19 cellular contexts compared by ENCODE assay signal in genomic region chr7:111510584-111511378, GRCh38. TPM values are rescaled to one million over a fixed set of nuclear protein-coding genes. Genes with fewer than 3 reads are reported as not detected.
DNase-seq lines count a peak whose midpoint lies in the region; ATAC-seq, FAIRE-seq and TF ChIP-seq lines count a peak whose summit lies in the region.
"Had no signal": no experiment of that assay in that cellular context is flagged by ENCODE, and none has a peak within 500 bp of the region (broad histone marks: within the 10 kb centered on the region; RNA-seq: fewer than 3 reads in every experiment).

No MANE protein-coding gene starts in this region.

- intact Hi-C loops in K562 (cut with micrococcal nuclease): no loop called here

- TF ChIP-seq CTCF in K562 (IDR thresholded peaks at IDR 0.05 in 2 of 3, conservative IDR thresholded peaks at IDR 0.05 in 1 of 3; ENCODE audit: insufficient read depth in 2 of 3, low read depth in 1 of 3, low read length in 3 of 3) (no peak), epithelial cell of esophagus (IDR thresholded peaks at IDR 0.05; ENCODE audit: insufficient read depth, low read depth, low read length, missing control alignments) (no peak)

- no peaks in the 10 kb centered on the region for H3K9me3 ChIP-seq in K562 (replicated peaks; ENCODE audit: control insufficient read depth, insufficient read depth, low read depth, low read length)
- H3K9me3 ChIP-seq: SK-N-SH had no signal

- H3K4me3 Mint-ChIP-seq in stimulated activated naive B cell treated with anti-CD40 and anti-IgM and Interleukin-4, amounts not matched to agents 10 μg/mL and 1 μg/mL and 100 μg/mL, for 72 hours: no peak overlapping the region

- no peak for FAIRE-seq in K562 (lab: Jason Lieb, UNC)
- FAIRE-seq: D721Med had no signal

- TF ChIP-seq POLR2A in K562 (conservative IDR thresholded peaks at IDR 0.05): no peak

- TF ChIP-seq RAD21 in K562 (CRISPR knock-in tag; conservative IDR thresholded peaks at IDR 0.05 in 1 of 2, IDR thresholded peaks at IDR 0.05 in 1 of 2): no peak

- H4K20me1 ChIP-seq in K562 (replicated peaks; ENCODE audit: control insufficient read depth, insufficient read depth, low read length): no peaks in the 10 kb centered on the region

- peak overlapping the region; percentile 58; the same call in 2 of the 3 replicates for H3K27ac ChIP-seq in K562 (ENCODE audit: extremely low read depth, low read depth, low read length)

- no peaks in the 10 kb centered on the region for H3K27me3 ChIP-seq in K562 (ENCODE audit: control insufficient read depth in 2 of 2, insufficient read depth in 2 of 2, low read length in 2 of 2)

- no peaks in the 10 kb centered on the region for H3K27me3 Mint-ChIP-seq in stimulated activated naive B cell treated with anti-CD40 and anti-IgM and Interleukin-4, amounts not matched to agents 10 μg/mL and 1 μg/mL and 100 μg/mL, for 72 hours

- no peak overlapping the region for H3K4me3 ChIP-seq in K562
- H3K4me3 ChIP-seq in epithelial cell of esophagus (ENCODE audit: low read length): no peak overlapping the region

- no peak overlapping the region; the same call in 1 of the 2 replicates for H3K4me2 ChIP-seq in K562 (ENCODE audit: insufficient read depth, low read length)
- H3K4me2 ChIP-seq: SK-N-SH had no signal

- in situ Hi-C loops in K562 (cut with MboI): no loop called here

- H3K4me1 Mint-ChIP-seq in stimulated activated naive B cell treated with anti-CD40 and anti-IgM and Interleukin-4, amounts not matched to agents 10 μg/mL and 1 μg/mL and 100 μg/mL, for 72 hours: peaks cover 12 to 32% of the 10 kb centered on the region in 2 donors

- no TSS peak for BruUV-seq in K562 (replicated peaks; lab: Mats Ljungman, UMichigan)

- CTCF ChIA-PET in K562 (lab: Yijun Ruan, JAX; ENCODE audit: low intra/inter-chr PET ratio): no interaction called here

- DNase-seq in HT1080 (ENCODE audit: low read depth) (peak; percentile 17), K562 (ENCODE audit: extremely low read depth in 1 of 4, low spot score in 3 of 4) (peak in 1 of 4 experiments; percentile 41), epithelial cell of esophagus (ENCODE audit: low read depth) (peak; percentile 9), NCI-H226 (no peak), EL (no peak), activated T-cell treated with anti-CD3 and anti-CD28 coated beads for 4 hours (no peak)
- no peak for DNase-seq in stimulated activated naive B cell treated with anti-CD40 and anti-IgM and Interleukin-4, amounts not matched to agents 10 μg/mL and 1 μg/mL and 100 μg/mL, for 72 hours
- DNase-seq: ACHN, C1 segment of cervical spinal cord, DMS79, MV-4-11, NCI-H187, NCI-H2107, NCI-H510A treated with DMSO at 0.1 percent for 48 hours, NCI-H774, SHP77 treated with DMSO at 0.1 percent for 48 hours, SK-N-SH had no signal

- H3K79me2 ChIP-seq in K562 (ENCODE audit: control insufficient read depth, insufficient read depth, low read length): peaks cover 9% of the 10 kb centered on the region; the same call in 1 of the 3 replicates

- no peak for TF ChIP-seq EP300 in K562 (IDR thresholded peaks at IDR 0.05; ENCODE audit: low read length)

- H3K9me1 ChIP-seq in K562 (ENCODE audit: control insufficient read depth, insufficient read depth, low read length): no peaks in the 10 kb centered on the region

- peaks cover 7 to 17% of the 10 kb centered on the region in 2 experiments; a peak in 3 of 5 replicates for H3K4me1 ChIP-seq in K562 (replicated peaks in 1 of 2; ENCODE audit: control insufficient read depth in 2 of 2, insufficient read depth in 2 of 2, low read length in 2 of 2)

- H3K27ac Mint-ChIP-seq in stimulated activated naive B cell treated with anti-CD40 and anti-IgM and Interleukin-4, amounts not matched to agents 10 μg/mL and 1 μg/mL and 100 μg/mL, for 72 hours: peak overlapping the region; percentile 32

- peak; percentile 55 for ATAC-seq in K562
- ATAC-seq in stimulated activated naive B cell treated with anti-CD40 and anti-IgM and Interleukin-4, amounts not matched to agents 10 μg/mL and 1 μg/mL and 100 μg/mL, for 72 hours (replicated peaks): no peak
- ATAC-seq: HCT116 had no signal

- peak overlapping the region; percentile 74 for H2AFZ ChIP-seq in K562 (ENCODE audit: low read depth, low read length)

- WGBS in K562 (ENCODE audit: insufficient coverage, low coverage, missing lambda C conversion rate): 34% methylated on average over 3 of the region's 3 CpGs

- peaks cover 20 to 34% of the 10 kb centered on the region in 2 donors for H3K36me3 Mint-ChIP-seq in stimulated activated naive B cell treated with anti-CD40 and anti-IgM and Interleukin-4, amounts not matched to agents 10 μg/mL and 1 μg/mL and 100 μg/mL, for 72 hours

- H3K9me3 Mint-ChIP-seq in stimulated activated naive B cell treated with anti-CD40 and anti-IgM and Interleukin-4, amounts not matched to agents 10 μg/mL and 1 μg/mL and 100 μg/mL, for 72 hours: peaks cover 0 to 10% of the 10 kb centered on the region in 2 donors

- H3K9ac ChIP-seq in K562 (ENCODE audit: insufficient read depth in 1 of 2, low read depth in 2 of 2, low read length in 2 of 2): peak overlapping the region; percentile 1; a peak in 2 of 4 replicates
- H3K9ac ChIP-seq: SK-N-SH had no signal

- POLR2A ChIA-PET in K562 (lab: Yijun Ruan, JAX): interaction anchor here (0.6 to 1.9 kb wide), 5 partner anchors 9 to 411 kb away, joined by 3 to 5 read pairs (median 3); no protein-coding TSS in a partner anchor

- no peaks in the 10 kb centered on the region for H3K36me3 ChIP-seq in K562 (ENCODE audit: control insufficient read depth, insufficient read depth, low read length)

TF ChIP-seq in K562, 482 proteins besides CTCF, POLR2A, EP300 and RAD21 (continues in another document):
- TF ChIP-seq NEUROD1 (IDR thresholded peaks at IDR 0.05; ENCODE audit: borderline replicate concordance, low read depth, low read length, partially characterized antibody) (no peak), NFIC (IDR thresholded peaks at IDR 0.05) (no peak), RNF219 (CRISPR knock-in tag; IDR thresholded peaks at IDR 0.05) (no peak), ZFP36 (IDR thresholded peaks at IDR 0.05; ENCODE audit: low read depth, low read length, partially characterized antibody) (no peak), PTRF (tag; IDR thresholded peaks at IDR 0.05) (no peak), MYC (IDR thresholded peaks at IDR 0.05; ENCODE audit: low read depth, low read length) (no peak), MYC (CRISPR knock-in tag; IDR thresholded peaks at IDR 0.05; ENCODE audit: borderline replicate concordance, low read depth) (no peak), DMBX1 (CRISPR knock-in tag; IDR thresholded peaks at IDR 0.05; ENCODE audit: borderline replicate concordance) (0 out of 2 replicates have a peak, but pooled peaks have one; percentile 32), GTF2A2 (tag; IDR thresholded peaks at IDR 0.05) (0 out of 2 replicates have a peak, but pooled peaks have one; percentile 51), ELF1 (tag; IDR thresholded peaks at IDR 0.05) (no peak), RB1 (IDR thresholded peaks at IDR 0.05; ENCODE audit: low read depth) (no peak), NCOA2 (IDR thresholded peaks at IDR 0.05; ENCODE audit: partially characterized antibody in 2 of 2) (no peak), ZNF253 (CRISPR knock-in tag; conservative IDR thresholded peaks at IDR 0.05) (no peak), MECOM (CRISPR knock-in tag; IDR thresholded peaks at IDR 0.05) (no peak), ETV5 (CRISPR knock-in tag; IDR thresholded peaks at IDR 0.05; ENCODE audit: low read depth) (peak; percentile 42; the same call in 1 of the 2 replicates), ZFX (CRISPR knock-in tag; IDR thresholded peaks at IDR 0.05) (peak; percentile 52), FOSL1 (tag; conservative IDR thresholded peaks at IDR 0.05) (peak; percentile 87), CCNT2 (IDR thresholded peaks at IDR 0.05; ENCODE audit: borderline replicate concordance, extremely low read depth, insufficient read length, low read depth, low read length) (no peak)

RNA-seq across cellular contexts. Expression of gene IMMP2L, which starts 51.5 kb away (rescaled TPM):
- total RNA-seq in HT1080 (2014; rRNA removed; shearing (Covaris generic)): 4.9 and 6.5 TPM in 2 replicates
- 10.8 and 13.3 TPM in 2 replicates for polyA plus RNA-seq in HT1080 (2015; cell fraction: cytosol; rRNA removed)
- polyA plus RNA-seq in HT1080 (2015; cell fraction: nucleus; rRNA removed): 6.7 and 9.6 TPM in 2 replicates
- 70.2 and 124 TPM in 2 replicates for total RNA-seq in K562 (2011; cell fraction: chromatin; rRNA removed; ENCODE audit: low replicate concordance)
- 46.2 and 55.4 TPM in 2 replicates for total RNA-seq in K562 (2011; cell fraction: nucleolus; rRNA removed)
- 77.4 and 131 TPM in 2 replicates for total RNA-seq in K562 (2011; cell fraction: nucleoplasm; rRNA removed)
- total RNA-seq in K562 (2014; rRNA removed): 46.1 and 46.8 TPM in 2 replicates
- 59.6 and 62.0 TPM in 2 replicates for total RNA-seq in K562 (2014; rRNA removed; fragmentation: Illumina TruSeq; extraction: Trizol)
- 46.1 and 61.3 TPM in 2 replicates for total RNA-seq in K562 (2015; rRNA removed; fragmentation: Illumina TruSeq; extraction: Trizol)
- total RNA-seq in K562 (2021): 45.2 and 53.0 TPM in 2 replicates
- polyA plus RNA-seq in K562 (2011; rRNA removed): 21.7 and 29.7 TPM in 2 replicates
- polyA plus RNA-seq in K562 (2011; cell fraction: cytosol; rRNA removed): 9.1 and 17.4 TPM in 2 replicates
- 33.0 and 40.5 TPM in 2 replicates for polyA plus RNA-seq in K562 (2011; cell fraction: nucleus; rRNA removed)
- polyA plus RNA-seq in K562 (2012): 37.8 and 45.1 TPM in 2 replicates
- 37.3 and 39.6 TPM in 2 replicates for polyA plus RNA-seq in K562 (2014; fragmentation: Illumina TruSeq; extraction: Trizol)
- polyA plus RNA-seq in K562 (2014; fragmentation: Nextera tagmentation; extraction: Ambion mirVana): 100 to 1,000 TPM; 112 to 116 TPM
- polyA plus RNA-seq in K562 (2014; rRNA removed): 33.7 and 35.1 TPM in 2 replicates
- 63.6 and 70.2 TPM in 2 replicates for polyA minus RNA-seq in K562 (2011; rRNA and poly(A)+ RNA removed)
- polyA minus RNA-seq in K562 (2011; cell fraction: cytosol; rRNA and poly(A)+ RNA removed): 6.2 and 12.0 TPM in 2 replicates
- 137 and 151 TPM in 2 replicates for polyA minus RNA-seq in K562 (2011; cell fraction: nucleus; rRNA and poly(A)+ RNA removed)

Comparison
In these comparisons a context has a peak if more than half of its experiments do, and no peak if none do; other contexts are left out.
1. DNase-seq: peak in HT1080 (single experiment) and epithelial cell of esophagus (single experiment); none in stimulated activated naive B cell treated with anti-CD40 and anti-IgM and Interleukin-4, amounts not matched to agents 10 μg/mL and 1 μg/mL and 100 μg/mL, for 72 hours (single experiment), NCI-H226 (single experiment), EL (single experiment) and activated T-cell treated with anti-CD3 and anti-CD28 coated beads for 4 hours (single experiment).